9 cellular contexts compared by ENCODE assay signal in genomic region chrX:23952984-23953907, GRCh38. TPM values are rescaled to one million over a fixed set of nuclear protein-coding genes. Genes with fewer than 3 reads are reported as not detected.
A peak's percentile ranks its signal among the peaks of the same experiment; 100 is the strongest.
DNase-seq lines count a peak whose midpoint lies in the region; ATAC-seq, FAIRE-seq and TF ChIP-seq lines count a peak whose summit lies in the region.
"Had no signal": no experiment of that assay in that cellular context is flagged by ENCODE, and none has a peak within 500 bp of the region (broad histone marks: within the 10 kb centered on the region; RNA-seq: fewer than 3 reads in every experiment).

No MANE protein-coding gene starts in this region.

- no peak overlapping the region for H3K9ac ChIP-seq in HepG2 (ENCODE audit: insufficient read depth, low read depth, low read length)

- in situ Hi-C loops in HepG2 (cut with HindIII; ENCODE audit: extremely low pct_ligation_motif_present, low pct_unique_long_range_greater_than_20kb) = no loop called here

- WGBS in HepG2 (ENCODE audit: low lambda C conversion rate) = 28% methylated on average over 8 of the region's 9 CpGs
- WGBS in gastroesophageal sphincter (ENCODE audit: low coverage in 1 of 2), 2 donors = 35 to 41% methylated on average over 7 to 9 of the region's 9 CpGs

- H3K27me3 ChIP-seq in HepG2 (ENCODE audit: control insufficient read depth in 1 of 2, insufficient read depth in 2 of 2, low read length in 2 of 2) (no peaks in the 10 kb centered on the region), thoracic aorta (replicated peaks; ENCODE audit: insufficient read depth) (no peaks in the 10 kb centered on the region), gastroesophageal sphincter (no peaks in the 10 kb centered on the region)

- no peak overlapping the region for H2AFZ ChIP-seq in HepG2 (ENCODE audit: low read length)

- H3K4me3 ChIP-seq in HepG2 (replicated peaks in 1 of 3; ENCODE audit: insufficient read depth in 1 of 3, low read depth in 2 of 3, low read length in 3 of 3) = peak overlapping the region in 1 of 3 experiments; percentile 30; a peak in 1 of 6 replicates
- H3K4me3 ChIP-seq in thoracic aorta = peak overlapping the region; percentile 56
- no peak overlapping the region for H3K4me3 ChIP-seq in gastroesophageal sphincter

- ATAC-seq in GM18519 (IDR thresholded peaks at IDR 0.05; ENCODE audit: low FRiP score, unreplicated experiment) = peak; percentile 78
- ATAC-seq in HG02623 (IDR thresholded peaks at IDR 0.05; ENCODE audit: unreplicated experiment) = peak; percentile 94
- ATAC-seq in HepG2 = no peak
- no peak for ATAC-seq in thoracic aorta (ENCODE audit: insufficient number of reproducible peaks, low FRiP score, low read depth)
- no peak for ATAC-seq in gastroesophageal sphincter

- BruUV-seq in HepG2 (replicated peaks; lab: Mats Ljungman, UMichigan) = no TSS peak

- H3K4me2 ChIP-seq in HepG2 (ENCODE audit: low read depth, low read length) = peak overlapping the region; percentile 27; the same call in 1 of the 2 replicates

- H3K9me3 ChIP-seq in HepG2 (ENCODE audit: low read length) = no peaks in the 10 kb centered on the region
- H3K9me3 ChIP-seq in thoracic aorta = no peaks in the 10 kb centered on the region
- no peaks in the 10 kb centered on the region for H3K9me3 ChIP-seq in gastroesophageal sphincter

- no peaks in the 10 kb centered on the region for H3K79me2 ChIP-seq in HepG2 (ENCODE audit: insufficient read depth, low read length)

- CTCF ChIA-PET in HepG2 (lab: Yijun Ruan, JAX; ENCODE audit: low intra/inter-chr PET ratio, low total read pairs) = no interaction called here

- H3K27ac ChIP-seq in HepG2 (ENCODE audit: extremely low read length, insufficient read depth, low read length) = no peak overlapping the region
- H3K27ac ChIP-seq in thoracic aorta = no peak overlapping the region
- no peak overlapping the region for H3K27ac ChIP-seq in gastroesophageal sphincter
- H3K27ac ChIP-seq: VCaP had no signal

- TF ChIP-seq CTCF in HepG2 (CRISPR knock-in tag; IDR thresholded peaks at IDR 0.05) = no peak
- no peak for TF ChIP-seq CTCF in thoracic aorta (IDR thresholded peaks at IDR 0.05)
- TF ChIP-seq CTCF in gastroesophageal sphincter (IDR thresholded peaks at IDR 0.05) = no peak

- no peaks in the 10 kb centered on the region for H3K4me1 ChIP-seq in HepG2 (ENCODE audit: insufficient read depth, low read length)
- H3K4me1 ChIP-seq in thoracic aorta (ENCODE audit: control insufficient read depth in 1 of 2, low read depth in 2 of 2) = no peaks in the 10 kb centered on the region
- H3K4me1 ChIP-seq in gastroesophageal sphincter = no peaks in the 10 kb centered on the region

- no peaks in the 10 kb centered on the region for H4K20me1 ChIP-seq in HepG2 (ENCODE audit: insufficient read depth, low read length)

- no peak for TF ChIP-seq RAD21 in HepG2 (CRISPR knock-in tag; IDR thresholded peaks at IDR 0.05)

- intact Hi-C loops in HepG2 (cut with micrococcal nuclease; ENCODE audit: unreplicated experiment) = no loop called here

- POLR2A ChIA-PET in HepG2 (lab: Yijun Ruan, JAX) = no interaction called here

- H3K36me3 ChIP-seq in HepG2 (replicated peaks in 1 of 2; ENCODE audit: control insufficient read depth in 1 of 2, insufficient read depth in 2 of 2, low read length in 2 of 2) (no peaks in the 10 kb centered on the region), thoracic aorta (no peaks in the 10 kb centered on the region), gastroesophageal sphincter (no peaks in the 10 kb centered on the region)

- TF ChIP-seq EP300 in HepG2 (IDR thresholded peaks at IDR 0.05; ENCODE audit: low read depth in 2 of 2, low read length in 2 of 2) (no peak), HepG2 (CRISPR knock-in tag; IDR thresholded peaks at IDR 0.05; ENCODE audit: borderline replicate concordance) (no peak), gastroesophageal sphincter (IDR thresholded peaks at IDR 0.05) (no peak)

- TF ChIP-seq POLR2A in HepG2 (IDR thresholded peaks at IDR 0.05; ENCODE audit: insufficient read depth in 1 of 2, low read depth in 2 of 2, low read length in 2 of 2) (no peak), gastroesophageal sphincter (IDR thresholded peaks at IDR 0.05) (no peak)

- no peak for FAIRE-seq in HepG2 (lab: Jason Lieb, UNC)

- DNase-seq in NCI-H1417 treated with DMSO at 0.1 percent for 48 hours (lab: John Stamatoyannopoulos, UW) (peak; percentile 36), HepG2 (ENCODE audit: low spot score) (no peak), thoracic aorta (ENCODE audit: low spot score) (no peak), DMS 273 treated with DMSO at 0.1 percent for 48 hours (lab: John Stamatoyannopoulos, UW) (no peak)
- DNase-seq in activated CD8-positive, alpha-beta memory T cell treated with anti-CD3 and anti-CD28 coated beads, Interleukin-2, amount 50 U/mL, for 4 hours = peak; percentile 17

TF ChIP-seq in HepG2, 621 proteins besides CTCF, POLR2A, EP300 and RAD21 (continues in another document):
- no peak for TF ChIP-seq TCF7L2 (IDR thresholded peaks at IDR 0.05; ENCODE audit: low read depth, low read length)

RNA-seq across cellular contexts. Expression of gene CXorf58, which starts 45.4 kb away (rescaled TPM):
- total RNA-seq in HepG2 (2016; rRNA removed; fragmentation: Illumina TruSeq; extraction: Trizol) = not detected in 2 replicates
- not detected in 2 replicates for total RNA-seq in HepG2 (2016; cell fraction: cytosol; rRNA removed; fragmentation: Illumina TruSeq; extraction: Trizol; ENCODE audit: low read depth)
- not detected in 2 replicates for total RNA-seq in HepG2 (2016; cell fraction: insoluble cytoplasmic fraction; rRNA removed; fragmentation: Illumina TruSeq; extraction: Trizol)
- total RNA-seq in HepG2 (2016; cell fraction: membrane; rRNA removed; fragmentation: Illumina TruSeq; extraction: Trizol) = not detected in 2 replicates
- not detected in 2 replicates for total RNA-seq in HepG2 (2016; cell fraction: nucleus; rRNA removed; fragmentation: Illumina TruSeq; extraction: Trizol)
- polyA plus RNA-seq in HepG2 (2011; rRNA removed) = not detected in 2 replicates
- not detected in 2 replicates for polyA plus RNA-seq in HepG2 (2011; cell fraction: cytosol; rRNA removed)
- polyA plus RNA-seq in HepG2 (2011; cell fraction: nucleus; rRNA removed) = not detected in 2 replicates
- not detected in 2 replicates for polyA plus RNA-seq in HepG2 (2012)
- not detected in 2 replicates for polyA plus RNA-seq in HepG2 (2016; cell fraction: cytosol; fragmentation: Illumina TruSeq; extraction: Trizol; ENCODE audit: low read depth)
- not detected in 2 replicates for polyA plus RNA-seq in HepG2 (2016; cell fraction: insoluble cytoplasmic fraction; fragmentation: Illumina TruSeq; extraction: Trizol; ENCODE audit: low read depth)
- not detected in 2 replicates for polyA plus RNA-seq in HepG2 (2016; cell fraction: membrane; fragmentation: Illumina TruSeq; extraction: Trizol; ENCODE audit: low read depth)
- polyA plus RNA-seq in HepG2 (2016; cell fraction: nucleus; fragmentation: Illumina TruSeq; extraction: Trizol; ENCODE audit: insufficient read depth, low read depth) = not detected in 2 replicates
- not detected in 2 replicates for polyA minus RNA-seq in HepG2 (2011; rRNA and poly(A)+ RNA removed; ENCODE audit: low replicate concordance)
- not detected in 2 replicates for polyA minus RNA-seq in HepG2 (2011; cell fraction: cytosol; rRNA and poly(A)+ RNA removed)
- polyA minus RNA-seq in HepG2 (2011; cell fraction: nucleus; rRNA and poly(A)+ RNA removed) = not detected in 2 replicates
- total RNA-seq in thoracic aorta = not detected
- under 1 TPM in 1 of 4 donors, not detected in 3; 0.15 TPM for total RNA-seq in gastroesophageal sphincter

RNA-seq across cellular contexts. Expression of gene APOO, which starts 45.5 kb away (rescaled TPM):
- total RNA-seq in HepG2 (2016; rRNA removed; fragmentation: Illumina TruSeq; extraction: Trizol) = 22.1 and 27.8 TPM in 2 replicates
- 6.1 and 11.7 TPM in 2 replicates for total RNA-seq in HepG2 (2016; cell fraction: cytosol; rRNA removed; fragmentation: Illumina TruSeq; extraction: Trizol; ENCODE audit: low read depth)
- 18.2 and 21.4 TPM in 2 replicates for total RNA-seq in HepG2 (2016; cell fraction: insoluble cytoplasmic fraction; rRNA removed; fragmentation: Illumina TruSeq; extraction: Trizol)
- total RNA-seq in HepG2 (2016; cell fraction: membrane; rRNA removed; fragmentation: Illumina TruSeq; extraction: Trizol) = 11.4 and 12.0 TPM in 2 replicates
- 11.2 and 13.5 TPM in 2 replicates for total RNA-seq in HepG2 (2016; cell fraction: nucleus; rRNA removed; fragmentation: Illumina TruSeq; extraction: Trizol)
- polyA plus RNA-seq in HepG2 (2011; rRNA removed) = 9.7 and 9.9 TPM in 2 replicates
- polyA plus RNA-seq in HepG2 (2011; cell fraction: cytosol; rRNA removed) = 6.1 and 8.9 TPM in 2 replicates
- polyA plus RNA-seq in HepG2 (2011; cell fraction: nucleus; rRNA removed) = 1.6 and 2.5 TPM in 2 replicates
- polyA plus RNA-seq in HepG2 (2012) = 9.8 and 14.9 TPM in 2 replicates
- 5.3 and 7.4 TPM in 2 replicates for polyA plus RNA-seq in HepG2 (2016; cell fraction: cytosol; fragmentation: Illumina TruSeq; extraction: Trizol; ENCODE audit: low read depth)
- polyA plus RNA-seq in HepG2 (2016; cell fraction: insoluble cytoplasmic fraction; fragmentation: Illumina TruSeq; extraction: Trizol; ENCODE audit: low read depth) = 23.0 and 23.5 TPM in 2 replicates
- polyA plus RNA-seq in HepG2 (2016; cell fraction: membrane; fragmentation: Illumina TruSeq; extraction: Trizol; ENCODE audit: low read depth) = 8.0 and 10.7 TPM in 2 replicates
- 14.6 and 17.4 TPM in 2 replicates for polyA plus RNA-seq in HepG2 (2016; cell fraction: nucleus; fragmentation: Illumina TruSeq; extraction: Trizol; ENCODE audit: insufficient read depth, low read depth)
- 1.3 and 10.9 TPM in 2 replicates for polyA minus RNA-seq in HepG2 (2011; rRNA and poly(A)+ RNA removed; ENCODE audit: low replicate concordance)
- 2.9 and 3.3 TPM in 2 replicates for polyA minus RNA-seq in HepG2 (2011; cell fraction: cytosol; rRNA and poly(A)+ RNA removed)
- polyA minus RNA-seq in HepG2 (2011; cell fraction: nucleus; rRNA and poly(A)+ RNA removed) = 2.1 and 3.2 TPM in 2 replicates
- total RNA-seq in thoracic aorta = 1 to 10 TPM; 1.5 to 5.1 TPM
- 10 to 100 TPM in 1 of 4 donors, 1 to 10 TPM in 3; 4.5 to 19.8 (median 8.7) TPM for total RNA-seq in gastroesophageal sphincter

Comparison
In these comparisons a context has a peak if more than half of its experiments do, and no peak if none do; other contexts are left out.
1. ATAC-seq: peak in GM18519 (single experiment) and HG02623 (single experiment); none in HepG2 (single experiment), thoracic aorta (single experiment) and gastroesophageal sphincter (single experiment).
2. DNase-seq: peak in NCI-H1417 treated with DMSO at 0.1 percent for 48 hours (single experiment) and activated CD8-positive, alpha-beta memory T cell treated with anti-CD3 and anti-CD28 coated beads, Interleukin-2, amount 50 U/mL, for 4 hours (single experiment); none in HepG2 (single experiment), thoracic aorta (single experiment) and DMS 273 treated with DMSO at 0.1 percent for 48 hours (single experiment).